Comparison of ENCODE assay signal across 22 cellular contexts in genomic region chr1:224392411-224393249, GRCh38. TPM values are rescaled to one million over a fixed set of nuclear protein-coding genes. Genes with fewer than 3 reads are reported as not detected.
A peak's percentile ranks its signal among the peaks of the same experiment; 100 is the strongest.
DNase-seq lines count a peak whose midpoint lies in the region; ATAC-seq and TF ChIP-seq lines count a peak whose summit lies in the region.
"Had no signal": no experiment of that assay in that cellular context is flagged by ENCODE, and none has a peak within 500 bp of the region (broad histone marks: within the 10 kb centered on the region; RNA-seq: fewer than 3 reads in every experiment).

No MANE protein-coding gene starts in this region.

- H3K27ac Mint-ChIP-seq in CD8-positive, alpha-beta memory T cell: peak overlapping the region in 6 of 8 donors; percentile 7 to 82 (median 46)
- peak overlapping the region; percentile 23 to 80 for H3K27ac Mint-ChIP-seq in effector memory CD8-positive, alpha-beta T cell
- H3K27ac Mint-ChIP-seq: WTC11 had no signal

- no peak for ATAC-seq in effector memory CD8-positive, alpha-beta T cell (replicated peaks)
- ATAC-seq: HCT116; natural killer cell; stimulated activated naive B cell treated with anti-CD40 and anti-IgM and Interleukin-4, amounts not matched to agents 10 μg/mL and 1 μg/mL and 100 μg/mL, for 72 hours; WTC11 had no signal

- no peaks in the 10 kb centered on the region for H3K9me3 ChIP-seq in CD8-positive, alpha-beta memory T cell (ENCODE audit: low read length)
- H3K9me3 ChIP-seq in SK-N-MC (ENCODE audit: low read depth, low read length) (no peaks in the 10 kb centered on the region), MM.1S (replicated peaks; ENCODE audit: insufficient read depth, low read length) (no peaks in the 10 kb centered on the region)
- H3K9me3 ChIP-seq: colonic mucosa, sigmoid colon had no signal

- no peaks in the 10 kb centered on the region for H3K27me3 Mint-ChIP-seq in CD8-positive, alpha-beta memory T cell
- no peaks in the 10 kb centered on the region for H3K27me3 Mint-ChIP-seq in effector memory CD8-positive, alpha-beta T cell
- H3K27me3 Mint-ChIP-seq: stimulated activated naive B cell treated with anti-CD40 and anti-IgM and Interleukin-4, amounts not matched to agents 10 μg/mL and 1 μg/mL and 100 μg/mL, for 72 hours; T-cell had no signal

- peaks cover 7 to 94% (median 36%) of the 10 kb centered on the region in 3 donors for H3K36me3 Mint-ChIP-seq in CD8-positive, alpha-beta memory T cell
- peaks cover 96% of the 10 kb centered on the region for H3K36me3 Mint-ChIP-seq in effector memory CD8-positive, alpha-beta T cell (ENCODE audit: insufficient read depth)

- 0 out of 2 replicates have a peak, but pooled peaks cover 4% of the 10 kb centered on the region for H4K20me1 ChIP-seq in MM.1S (ENCODE audit: insufficient read depth, low read length)

- no peaks in the 10 kb centered on the region; the same call in 1 of the 2 replicates for H3F3A ChIP-seq in MM.1S (ENCODE audit: insufficient read depth, low read length)

- H3K27ac ChIP-seq in CD8-positive, alpha-beta memory T cell (ENCODE audit: low read depth, low read length): no peak overlapping the region
- 0 out of 2 replicates have a peak overlapping the region, but pooled peaks have one; percentile 3 for H3K27ac ChIP-seq in SK-N-MC
- no peak overlapping the region for H3K27ac ChIP-seq in MM.1S (ENCODE audit: low read length)
- H3K27ac ChIP-seq: brain microvascular endothelial cell, colonic mucosa, parathyroid adenoma, sigmoid colon had no signal

- no peak overlapping the region for H3K4me3 ChIP-seq in CD8-positive, alpha-beta memory T cell (ENCODE audit: low read length)
- H3K4me3 ChIP-seq in SK-N-MC (no peak overlapping the region), MM.1S (ENCODE audit: low read length) (no peak overlapping the region)
- H3K4me3 ChIP-seq: colonic mucosa, sigmoid colon had no signal

- no peak overlapping the region for H3K4me2 ChIP-seq in MM.1S (ENCODE audit: low read depth, low read length)

- peaks cover 7% of the 10 kb centered on the region for H3K4me1 ChIP-seq in CD8-positive, alpha-beta memory T cell (ENCODE audit: insufficient read depth, low read length)
- no peaks in the 10 kb centered on the region for H3K4me1 ChIP-seq in MM.1S (ENCODE audit: low read length)
- H3K4me1 ChIP-seq: colonic mucosa, sigmoid colon had no signal

- no peaks in the 10 kb centered on the region for H3K9me3 Mint-ChIP-seq in CD8-positive, alpha-beta memory T cell
- no peaks in the 10 kb centered on the region for H3K9me3 Mint-ChIP-seq in effector memory CD8-positive, alpha-beta T cell
- H3K9me3 Mint-ChIP-seq: natural killer cell; stimulated activated naive B cell treated with anti-CD40 and anti-IgM and Interleukin-4, amounts not matched to agents 10 μg/mL and 1 μg/mL and 100 μg/mL, for 72 hours; T-cell; WTC11 had no signal

- POLR2A ChIA-PET in CD8-positive, alpha-beta memory T cell (lab: Charles Lee): no interaction called here

- CTCF ChIA-PET in CD8-positive, alpha-beta memory T cell (lab: Charles Lee): no interaction called here

- H3K9ac ChIP-seq in SK-N-MC (ENCODE audit: insufficient read length) (no peak overlapping the region), MM.1S (ENCODE audit: low read length) (no peak overlapping the region)
- H3K9ac ChIP-seq: parathyroid adenoma had no signal

- no peaks in the 10 kb centered on the region for H3K27me3 ChIP-seq in CD8-positive, alpha-beta memory T cell (ENCODE audit: insufficient read depth, low read length, poor library complexity, severe bottlenecking)
- no peaks in the 10 kb centered on the region for H3K27me3 ChIP-seq in MM.1S (replicated peaks; ENCODE audit: insufficient read depth, low read length)
- H3K27me3 ChIP-seq: brain microvascular endothelial cell, colonic mucosa, sigmoid colon had no signal

- H2AFZ ChIP-seq in MM.1S (ENCODE audit: low read length): no peak overlapping the region
- H2AFZ ChIP-seq: parathyroid adenoma had no signal

- in situ Hi-C loops in ACHN (cut with HindIII; ENCODE audit: low pct_ligation_motif_present, low pct_unique_long_range_greater_than_20kb, low sequenced_read_pairs): no loop called here

- peaks cover 6% of the 10 kb centered on the region for H3K36me3 ChIP-seq in CD8-positive, alpha-beta memory T cell (ENCODE audit: insufficient read depth, low read length)
- H3K36me3 ChIP-seq in SK-N-MC (ENCODE audit: insufficient read depth, low read length) (peaks cover 95% of the 10 kb centered on the region), MM.1S (replicated peaks; ENCODE audit: insufficient read depth, low read length) (peaks cover 25% of the 10 kb centered on the region; the same call in 1 of the 2 replicates)

- H3K79me2 ChIP-seq in MM.1S (ENCODE audit: low read length): no peaks in the 10 kb centered on the region
- H3K79me2 ChIP-seq: parathyroid adenoma had no signal

- H3K4me1 Mint-ChIP-seq in CD8-positive, alpha-beta memory T cell: peaks cover 25 to 54% (median 27%) of the 10 kb centered on the region in 3 donors
- peaks cover 0 to 7% of the 10 kb centered on the region in 2 donors for H3K4me1 Mint-ChIP-seq in effector memory CD8-positive, alpha-beta T cell (ENCODE audit: low read depth in 2 of 2)
- H3K4me1 Mint-ChIP-seq: stimulated activated naive B cell treated with anti-CD40 and anti-IgM and Interleukin-4, amounts not matched to agents 10 μg/mL and 1 μg/mL and 100 μg/mL, for 72 hours; WTC11 had no signal

- H3K4me3 Mint-ChIP-seq in CD8-positive, alpha-beta memory T cell: no peak overlapping the region
- no peak overlapping the region for H3K4me3 Mint-ChIP-seq in effector memory CD8-positive, alpha-beta T cell
- H3K4me3 Mint-ChIP-seq: natural killer cell; stimulated activated naive B cell treated with anti-CD40 and anti-IgM and Interleukin-4, amounts not matched to agents 10 μg/mL and 1 μg/mL and 100 μg/mL, for 72 hours; T-cell; WTC11 had no signal

- no peaks in the 10 kb centered on the region for H3K9me2 ChIP-seq in MM.1S (replicated peaks; ENCODE audit: insufficient read depth, low read length)

- no peak for TF ChIP-seq CTCF in MM.1S (IDR thresholded peaks at IDR 0.05; ENCODE audit: low read length)

- DNase-seq in AG08396 (ENCODE audit: low spot score): peak; percentile 6
- DNase-seq in CD8-positive, alpha-beta memory T cell: no peak
- DNase-seq in SK-N-MC (ENCODE audit: low read depth, low spot score): no peak
- DNase-seq in effector memory CD8-positive, alpha-beta T cell: no peak
- no peak for DNase-seq in ACHN
- DNase-seq in COR-L47 (lab: John Stamatoyannopoulos, UW): no peak
- DNase-seq in MM.1S: no peak
- no peak for DNase-seq in GM19240 (ENCODE audit: insufficient read length, low spot score)
- DNase-seq: AML-193; brain microvascular endothelial cell; colonic mucosa; GDM1; natural killer cell; NCI-H1417 treated with DMSO at 0.1 percent for 48 hours; Right ventricle myocardium superior; sigmoid colon; stimulated activated naive B cell treated with anti-CD40 and anti-IgM and Interleukin-4, amounts not matched to agents 10 μg/mL and 1 μg/mL and 100 μg/mL, for 72 hours; T-cell; trophoblast cell had no signal

RNA-seq across cellular contexts. Expression of gene CNIH4, which starts 36.0 kb away (rescaled TPM):
- total RNA-seq in CD8-positive, alpha-beta memory T cell: 10 to 100 TPM; 45.7 to 53.9 TPM
- polyA plus RNA-seq in CD8-positive, alpha-beta memory T cell: 49.3 TPM

RNA-seq across cellular contexts. Expression of gene WDR26, which starts 42.0 kb away (rescaled TPM):
- 10 to 100 TPM; 65.8 to 66.1 TPM for total RNA-seq in CD8-positive, alpha-beta memory T cell
- polyA plus RNA-seq in CD8-positive, alpha-beta memory T cell: 5.6 TPM
